In genomic region chr3:106349191-106349881, GRCh38 we compare ENCODE assay signal across 18 cellular contexts.
DNase-seq lines count a peak whose midpoint lies in the region; ATAC-seq and TF ChIP-seq lines count a peak whose summit lies in the region.
"Had no signal": no experiment of that assay in that cellular context is flagged by ENCODE, and none has a peak within 500 bp of the region (broad histone marks: within the 10 kb centered on the region; RNA-seq: fewer than 3 reads in every experiment).

No MANE protein-coding gene starts in this region.

- ATAC-seq in right cardiac atrium (peak; percentile 31 to 36), T-helper 17 cell (no peak), GM19455 (IDR thresholded peaks at IDR 0.05; ENCODE audit: unreplicated experiment) (no peak)
- ATAC-seq: activated naive CD4-positive, alpha-beta T cell treated with anti-CD3 and anti-CD28 coated beads, Interleukin-2, amount 50 U/mL, for 72 hours; CD8-positive, alpha-beta T cell; natural killer cell had no signal

- H3K27ac Mint-ChIP-seq in T-helper 17 cell (peak overlapping the region; percentile 34), endodermal cell (peak overlapping the region; percentile 70)
- H3K27ac Mint-ChIP-seq: activated CD4-positive, alpha-beta T cell treated with anti-CD3 and anti-CD28 coated beads, Interleukin-2, amount 10 ng/mL, durations not matched to agents 7 days and 5 days; activated naive CD4-positive, alpha-beta T cell treated with anti-CD3 and anti-CD28 coated beads, Interleukin-2, amount 50 U/mL, for 72 hours; CD8-positive, alpha-beta T cell; natural killer cell had no signal

- TF ChIP-seq CTCF in left ventricle myocardium inferior (IDR thresholded peaks at IDR 0.05; ENCODE audit: borderline replicate concordance), result no peak
- no peak for TF ChIP-seq CTCF in endodermal cell (conservative IDR thresholded peaks at IDR 0.05)
- TF ChIP-seq CTCF in sigmoid colon (IDR thresholded peaks at IDR 0.05), result no peak

- H3K27me3 ChIP-seq in right cardiac atrium (ENCODE audit: control insufficient read depth, insufficient read depth) (no peaks in the 10 kb centered on the region), left ventricle myocardium inferior (ENCODE audit: low read depth) (no peaks in the 10 kb centered on the region), endodermal cell (ENCODE audit: control insufficient read depth, insufficient read depth, low read length, poor library complexity, severe bottlenecking) (no peaks in the 10 kb centered on the region), sigmoid colon (no peaks in the 10 kb centered on the region)
- H3K27me3 ChIP-seq: heart left ventricle, upper lobe of left lung had no signal

- peaks cover 9% of the 10 kb centered on the region for H3K9me3 Mint-ChIP-seq in endodermal cell
- H3K9me3 Mint-ChIP-seq: CD8-positive, alpha-beta T cell had no signal

- H3K4me1 Mint-ChIP-seq in T-helper 17 cell (peaks cover 13% of the 10 kb centered on the region), endodermal cell (peaks cover 27% of the 10 kb centered on the region)

- H3K4me3 Mint-ChIP-seq in T-helper 17 cell (no peak overlapping the region), endodermal cell (no peak overlapping the region)
- H3K4me3 Mint-ChIP-seq: activated CD4-positive, alpha-beta T cell treated with anti-CD3 and anti-CD28 coated beads, Interleukin-2, amount 10 ng/mL, durations not matched to agents 7 days and 5 days; CD8-positive, alpha-beta T cell; natural killer cell had no signal

- no peak for DNase-seq in right cardiac atrium
- DNase-seq in left ventricle myocardium inferior, result no peak
- DNase-seq in T-helper 17 cell, result no peak
- DNase-seq in endodermal cell, result no peak
- no peak for DNase-seq in sigmoid colon
- no peak for DNase-seq in ureter (ENCODE audit: low spot score)
- DNase-seq in T-helper 9 cell, result no peak
- DNase-seq: activated CD4-positive, alpha-beta T cell treated with anti-CD3 and anti-CD28 coated beads, Interleukin-2, amount 10 ng/mL, durations not matched to agents 7 days and 5 days; CD8-positive, alpha-beta T cell; heart left ventricle; mammary epithelial cell; natural killer cell; NCI-H1694 treated with DMSO at 0.1 percent for 48 hours; stimulated activated CD4-positive, alpha-beta T cell treated with anti-CD3 and anti-CD28 coated beads, Interleukin-15, amount 100 ng/mL, for 24 hours; stimulated activated naive CD4-positive, alpha-beta T cell; upper lobe of left lung had no signal

- H3K27ac ChIP-seq in right cardiac atrium (ENCODE audit: low read length) (no peak overlapping the region), left ventricle myocardium inferior (replicated peaks) (no peak overlapping the region), endodermal cell (ENCODE audit: low read depth, low read length) (no peak overlapping the region), sigmoid colon (no peak overlapping the region)
- H3K27ac ChIP-seq: heart left ventricle had no signal

- intact Hi-C loops in right cardiac atrium (cut with DNase I), result no loop called here
- intact Hi-C loops in left ventricle myocardium inferior (cut with micrococcal nuclease), result no loop called here
- intact Hi-C loops in sigmoid colon (cut with DNase I), result loop anchor here (5.0 kb wide), 1 partner anchor 482 kb away; the partner anchor contains the start of gene CBLB

- no peak overlapping the region for H3K4me3 ChIP-seq in right cardiac atrium (ENCODE audit: low read length)
- no peak overlapping the region for H3K4me3 ChIP-seq in left ventricle myocardium inferior
- H3K4me3 ChIP-seq in endodermal cell (ENCODE audit: low read length), result no peak overlapping the region
- H3K4me3 ChIP-seq in sigmoid colon, result no peak overlapping the region
- H3K4me3 ChIP-seq: heart left ventricle, upper lobe of left lung had no signal

- TF ChIP-seq EP300 in sigmoid colon (IDR thresholded peaks at IDR 0.05), result no peak

- WGBS in right cardiac atrium, result 71% methylated on average over 2 of the region's 2 CpGs
- 86 to 88% methylated on average over 1 to 2 of the region's 2 CpGs for WGBS in endodermal cell (ENCODE audit: insufficient coverage in 1 of 2, insufficient read length in 1 of 2), 2 experiments
- 69 to 74% methylated on average over 2 of the region's 2 CpGs for WGBS in sigmoid colon, 2 donors

- H3K36me3 Mint-ChIP-seq in T-helper 17 cell (ENCODE audit: low read depth), result no peaks in the 10 kb centered on the region
- peaks cover 4% of the 10 kb centered on the region for H3K36me3 Mint-ChIP-seq in endodermal cell (ENCODE audit: low read depth)
- H3K36me3 Mint-ChIP-seq: CD8-positive, alpha-beta T cell; natural killer cell had no signal

- TF ChIP-seq POLR2A in sigmoid colon (IDR thresholded peaks at IDR 0.05), result no peak

- H3K4me1 ChIP-seq in right cardiac atrium (ENCODE audit: control insufficient read depth, insufficient read depth, low read length) (no peaks in the 10 kb centered on the region), left ventricle myocardium inferior (peaks cover 7% of the 10 kb centered on the region), endodermal cell (ENCODE audit: control insufficient read depth, insufficient read depth, low read length) (peaks cover 6% of the 10 kb centered on the region), sigmoid colon (peaks cover 0 to 12% (median 8%) of the 10 kb centered on the region in 4 donors)

- H3K36me3 ChIP-seq in left ventricle myocardium inferior, result no peaks in the 10 kb centered on the region
- H3K36me3 ChIP-seq in endodermal cell (ENCODE audit: control insufficient read depth, insufficient read depth, low read length), result no peaks in the 10 kb centered on the region
- no peaks in the 10 kb centered on the region for H3K36me3 ChIP-seq in sigmoid colon
- H3K36me3 ChIP-seq: heart left ventricle, upper lobe of left lung had no signal

- no peak overlapping the region for H3K9ac ChIP-seq in endodermal cell (ENCODE audit: extremely low read depth, low read length, poor library complexity, severe bottlenecking)

- H3K27me3 Mint-ChIP-seq in T-helper 17 cell (no peaks in the 10 kb centered on the region), endodermal cell (ENCODE audit: insufficient read depth) (no peaks in the 10 kb centered on the region)
- H3K27me3 Mint-ChIP-seq: activated CD4-positive, alpha-beta T cell treated with anti-CD3 and anti-CD28 coated beads, Interleukin-2, amount 10 ng/mL, durations not matched to agents 7 days and 5 days had no signal

- H3K9me3 ChIP-seq in right cardiac atrium (ENCODE audit: control insufficient read depth, low read length) (no peaks in the 10 kb centered on the region), left ventricle myocardium inferior (replicated peaks) (no peaks in the 10 kb centered on the region), T-helper 17 cell (ENCODE audit: control insufficient read depth, low read length, poor library complexity, severe bottlenecking) (no peaks in the 10 kb centered on the region), endodermal cell (ENCODE audit: control insufficient read depth, low read length) (no peaks in the 10 kb centered on the region), sigmoid colon (no peaks in the 10 kb centered on the region)
- H3K9me3 ChIP-seq: heart left ventricle, upper lobe of left lung had no signal

Comparison
In these comparisons a context has a peak if more than half of its experiments do, and no peak if none do; other contexts are left out.
1. ATAC-seq: peak in right cardiac atrium (2 of 2); none in T-helper 17 cell (single experiment) and GM19455 (single experiment).